18 cellular contexts compared by ENCODE assay signal in genomic region chr3:197547206-197547605, GRCh38. TPM values are rescaled to one million over a fixed set of nuclear protein-coding genes. Genes with fewer than 3 reads are reported as not detected.
A peak's percentile ranks its signal among the peaks of the same experiment; 100 is the strongest.
DNase-seq lines count a peak whose midpoint lies in the region; ATAC-seq and TF ChIP-seq lines count a peak whose summit lies in the region.
"Had no signal": no experiment of that assay in that cellular context is flagged by ENCODE, and none has a peak within 500 bp of the region (broad histone marks: within the 10 kb centered on the region; RNA-seq: fewer than 3 reads in every experiment).

No MANE protein-coding gene starts in this region.

- H3K4me3 ChIP-seq in endodermal cell (ENCODE audit: low read length) (no peak overlapping the region), mucosa of stomach (ENCODE audit: low read length) (peak overlapping the region; percentile 29), transverse colon (no peak overlapping the region), lower leg skin (ENCODE audit: low read depth, poor library complexity, severe bottlenecking) (no peak overlapping the region)
- H3K4me3 ChIP-seq: ascending aorta, upper lobe of left lung had no signal

- no peak overlapping the region for H3K27ac Mint-ChIP-seq in activated CD8-positive, alpha-beta memory T cell treated with anti-CD3 and anti-CD28 coated beads, Interleukin-2, amount 10 ng/mL, durations not matched to agents 7 days and 5 days
- H3K27ac Mint-ChIP-seq in endodermal cell = peak overlapping the region; percentile 91
- H3K27ac Mint-ChIP-seq: activated naive CD4-positive, alpha-beta T cell treated with anti-CD3 and anti-CD28 coated beads, Interleukin-2, amount 10 ng/mL, durations not matched to agents 7 days and 5 days had no signal

- no peak for ATAC-seq in activated CD8-positive, alpha-beta memory T cell treated with anti-CD3 and anti-CD28 coated beads, Interleukin-2, amount 10 ng/mL, durations not matched to agents 7 days and 5 days
- ATAC-seq in GM18520 (IDR thresholded peaks at IDR 0.05; ENCODE audit: unreplicated experiment) = no peak
- no peak for ATAC-seq in GM18870 (IDR thresholded peaks at IDR 0.05; ENCODE audit: unreplicated experiment)

- no peaks in the 10 kb centered on the region for H3K36me3 ChIP-seq in endodermal cell (ENCODE audit: control insufficient read depth, insufficient read depth, low read length)
- H3K36me3 ChIP-seq in mucosa of stomach (ENCODE audit: control insufficient read depth, insufficient read depth, low read length) = no peaks in the 10 kb centered on the region
- H3K36me3 ChIP-seq in transverse colon = peaks cover 0 to 14% (median 0%) of the 10 kb centered on the region in 4 donors
- H3K36me3 ChIP-seq: ascending aorta, upper lobe of left lung had no signal

- H3K27me3 Mint-ChIP-seq in activated CD8-positive, alpha-beta memory T cell treated with anti-CD3 and anti-CD28 coated beads, Interleukin-2, amount 10 ng/mL, durations not matched to agents 7 days and 5 days = no peaks in the 10 kb centered on the region
- H3K27me3 Mint-ChIP-seq in endodermal cell (ENCODE audit: insufficient read depth) = no peaks in the 10 kb centered on the region
- H3K27me3 Mint-ChIP-seq: activated CD4-positive, alpha-beta T cell treated with anti-CD3 and anti-CD28 coated beads, Interleukin-2, amount 10 ng/mL, durations not matched to agents 7 days and 5 days; activated naive CD4-positive, alpha-beta T cell treated with anti-CD3 and anti-CD28 coated beads, Interleukin-2, amount 10 ng/mL, durations not matched to agents 7 days and 5 days had no signal

- DNase-seq in activated CD8-positive, alpha-beta memory T cell treated with anti-CD3 and anti-CD28 coated beads, Interleukin-2, amount 10 ng/mL, durations not matched to agents 7 days and 5 days = peak; percentile 16
- no peak for DNase-seq in activated CD8-positive, alpha-beta memory T cell treated with anti-CD3 and anti-CD28 coated beads, Interleukin-2, amount 50 U/mL, for 48 hours
- peak; percentile 73 for DNase-seq in endodermal cell
- DNase-seq in transverse colon = peak; percentile 65
- no peak for DNase-seq in lower leg skin (ENCODE audit: low spot score in 2 of 2)
- DNase-seq: activated CD4-positive, alpha-beta T cell treated with anti-CD3 and anti-CD28 coated beads, Interleukin-2, amount 10 ng/mL, durations not matched to agents 7 days and 5 days; activated naive CD4-positive, alpha-beta T cell treated with anti-CD3 and anti-CD28 coated beads, Interleukin-2, amount 10 ng/mL, durations not matched to agents 7 days and 5 days; BE2C; EL; foreskin fibroblast; NCI-H1092 treated with DMSO at 0.1 percent for 48 hours; NCI-H510A; stimulated activated naive CD4-positive, alpha-beta T cell; upper lobe of left lung had no signal

- TF ChIP-seq POLR2A in transverse colon (IDR thresholded peaks at IDR 0.05) (no peak), lower leg skin (IDR thresholded peaks at IDR 0.05) (no peak)

- CTCF ChIA-PET in activated CD8-positive, alpha-beta memory T cell treated with anti-CD3 and anti-CD28 coated beads, Interleukin-2, amount 10 ng/mL, durations not matched to agents 7 days and 5 days (lab: Charles Lee) = no interaction called here

- H3K9me3 Mint-ChIP-seq in activated CD8-positive, alpha-beta memory T cell treated with anti-CD3 and anti-CD28 coated beads, Interleukin-2, amount 10 ng/mL, durations not matched to agents 7 days and 5 days (ENCODE audit: low read depth) = no peaks in the 10 kb centered on the region
- no peaks in the 10 kb centered on the region for H3K9me3 Mint-ChIP-seq in endodermal cell
- H3K9me3 Mint-ChIP-seq: activated CD4-positive, alpha-beta T cell treated with anti-CD3 and anti-CD28 coated beads, Interleukin-2, amount 10 ng/mL, durations not matched to agents 7 days and 5 days; activated naive CD4-positive, alpha-beta T cell treated with anti-CD3 and anti-CD28 coated beads, Interleukin-2, amount 10 ng/mL, durations not matched to agents 7 days and 5 days had no signal

- H3K36me3 Mint-ChIP-seq in activated CD8-positive, alpha-beta memory T cell treated with anti-CD3 and anti-CD28 coated beads, Interleukin-2, amount 10 ng/mL, durations not matched to agents 7 days and 5 days = peaks cover 16% of the 10 kb centered on the region
- H3K36me3 Mint-ChIP-seq in endodermal cell (ENCODE audit: low read depth) = peaks cover 36% of the 10 kb centered on the region

- H3K4me3 Mint-ChIP-seq in activated CD8-positive, alpha-beta memory T cell treated with anti-CD3 and anti-CD28 coated beads, Interleukin-2, amount 10 ng/mL, durations not matched to agents 7 days and 5 days = no peak overlapping the region
- H3K4me3 Mint-ChIP-seq in endodermal cell = peak overlapping the region; percentile 24
- H3K4me3 Mint-ChIP-seq: activated CD4-positive, alpha-beta T cell treated with anti-CD3 and anti-CD28 coated beads, Interleukin-2, amount 10 ng/mL, durations not matched to agents 7 days and 5 days; activated naive CD4-positive, alpha-beta T cell treated with anti-CD3 and anti-CD28 coated beads, Interleukin-2, amount 10 ng/mL, durations not matched to agents 7 days and 5 days had no signal

- TF ChIP-seq CTCF in endodermal cell (conservative IDR thresholded peaks at IDR 0.05) (no peak), transverse colon (IDR thresholded peaks at IDR 0.05) (no peak), lower leg skin (IDR thresholded peaks at IDR 0.05) (no peak)

- TF ChIP-seq EP300 in transverse colon (IDR thresholded peaks at IDR 0.05; ENCODE audit: low read depth) = no peak

- no peaks in the 10 kb centered on the region for H3K4me1 Mint-ChIP-seq in activated CD8-positive, alpha-beta memory T cell treated with anti-CD3 and anti-CD28 coated beads, Interleukin-2, amount 10 ng/mL, durations not matched to agents 7 days and 5 days
- H3K4me1 Mint-ChIP-seq in endodermal cell = peaks cover 29% of the 10 kb centered on the region

- WGBS in endodermal cell (ENCODE audit: insufficient coverage in 1 of 2, insufficient read length in 1 of 2), 2 experiments = 76 to 79% methylated on average over 4 to 6 of the region's 6 CpGs
- WGBS in transverse colon (ENCODE audit: low coverage in 1 of 2), 2 donors = 40 to 58% methylated on average over 1 to 5 of the region's 6 CpGs
- 51 to 59% methylated on average over 6 of the region's 6 CpGs for WGBS in lower leg skin, 2 donors

- H3K9ac ChIP-seq in endodermal cell (ENCODE audit: extremely low read depth, low read length, poor library complexity, severe bottlenecking) (no peak overlapping the region), mucosa of stomach (ENCODE audit: low read length) (peak overlapping the region; percentile 49)

- H3K27ac ChIP-seq in endodermal cell (ENCODE audit: low read depth, low read length) = no peak overlapping the region
- H3K27ac ChIP-seq in transverse colon = peak overlapping the region; percentile 36 to 77 (median 61)
- H3K27ac ChIP-seq: ascending aorta, upper lobe of left lung had no signal

- intact Hi-C loops in transverse colon (cut with DNase I; ENCODE audit: low total_unique reads) (no loop called here), lower leg skin (cut with DNase I; ENCODE audit: low total_unique reads) (no loop called here)

- H3K4me1 ChIP-seq in endodermal cell (ENCODE audit: control insufficient read depth, insufficient read depth, low read length) (peaks cover 10% of the 10 kb centered on the region), mucosa of stomach (ENCODE audit: control insufficient read depth, insufficient read depth, low read length) (peaks cover 21% of the 10 kb centered on the region), transverse colon (peaks cover 5 to 17% (median 16%) of the 10 kb centered on the region in 4 donors)
- H3K4me1 ChIP-seq: BE2C had no signal

- H3K9me3 ChIP-seq in endodermal cell (ENCODE audit: control insufficient read depth, low read length) = no peaks in the 10 kb centered on the region
- no peaks in the 10 kb centered on the region for H3K9me3 ChIP-seq in mucosa of stomach (ENCODE audit: control insufficient read depth, low read length)
- H3K9me3 ChIP-seq in transverse colon = no peaks in the 10 kb centered on the region
- H3K9me3 ChIP-seq: ascending aorta, BE2C, upper lobe of left lung had no signal

- in situ Hi-C loops in transverse colon (cut with MboI; ENCODE audit: low pct_ligation_motif_present in 1 of 4, low pct_unique_long_range_greater_than_20kb in 1 of 4, low sequenced_read_pairs in 3 of 4) = no loop called here

- H3K27me3 ChIP-seq in endodermal cell (ENCODE audit: control insufficient read depth, insufficient read depth, low read length, poor library complexity, severe bottlenecking) (no peaks in the 10 kb centered on the region), mucosa of stomach (ENCODE audit: control insufficient read depth, insufficient read depth, low read length) (no peaks in the 10 kb centered on the region), transverse colon (no peaks in the 10 kb centered on the region)
- H3K27me3 ChIP-seq: ascending aorta, BE2C, upper lobe of left lung had no signal

RNA-seq across cellular contexts. Expression of gene BDH1, which starts 8.6 kb away (rescaled TPM):
- total RNA-seq in activated CD8-positive, alpha-beta memory T cell treated with anti-CD3 and anti-CD28 coated beads, Interleukin-2, amount 10 ng/mL, durations not matched to agents 7 days and 5 days = 10 to 100 TPM; 75.8 to 80.9 TPM
- 10 to 100 TPM; 32.5 to 49.0 TPM for total RNA-seq in endodermal cell
- 11.3 TPM for polyA plus RNA-seq in endodermal cell (2013, experiment 1 of 2)
- 8.7 TPM for polyA plus RNA-seq in endodermal cell (2013, experiment 2 of 2)
- 100 to 1,000 TPM; 127 to 258 (median 197) TPM for total RNA-seq in transverse colon
- 10 to 100 TPM; 56.3 to 86.1 (median 59.7) TPM for total RNA-seq in lower leg skin
- total RNA-seq: ascending aorta had no signal

Comparison
In these comparisons a context has a peak if more than half of its experiments do, and no peak if none do; other contexts are left out.
1. DNase-seq: peak in activated CD8-positive, alpha-beta memory T cell treated with anti-CD3 and anti-CD28 coated beads, Interleukin-2, amount 10 ng/mL, durations not matched to agents 7 days and 5 days (single experiment), endodermal cell (single experiment) and transverse colon (single experiment); none in activated CD8-positive, alpha-beta memory T cell treated with anti-CD3 and anti-CD28 coated beads, Interleukin-2, amount 50 U/mL, for 48 hours (single experiment) and lower leg skin (0 of 2).